ENCODE assay signal across 20 cellular contexts in genomic region chrX:2316534-2316933, GRCh38.
DNase-seq lines count a peak whose midpoint lies in the region; ATAC-seq, FAIRE-seq and TF ChIP-seq lines count a peak whose summit lies in the region.
"Had no signal": no experiment of that assay in that cellular context is flagged by ENCODE, and none has a peak within 500 bp of the region (broad histone marks: within the 10 kb centered on the region; RNA-seq: fewer than 3 reads in every experiment).

No MANE protein-coding gene starts in this region.

- no peak overlapping the region for H3K4ac ChIP-seq in IMR-90 (ENCODE audit: low read depth, low read length)

- H3K79me2 ChIP-seq in astrocyte (ENCODE audit: insufficient read depth, low read length), result no peaks in the 10 kb centered on the region
- H3K79me2 ChIP-seq in osteoblast (ENCODE audit: insufficient read depth, low read length), result no peaks in the 10 kb centered on the region

- H3K36me3 ChIP-seq in IMR-90 (ENCODE audit: control insufficient read depth, insufficient read depth, low read length), result no peaks in the 10 kb centered on the region
- H3K36me3 ChIP-seq in astrocyte (ENCODE audit: insufficient read depth, low read length), result no peaks in the 10 kb centered on the region
- H3K36me3 ChIP-seq in osteoblast (ENCODE audit: insufficient read depth, low read length), result no peaks in the 10 kb centered on the region
- H3K36me3 ChIP-seq in HAP-1 (replicated peaks), result no peaks in the 10 kb centered on the region
- no peaks in the 10 kb centered on the region for H3K36me3 ChIP-seq in brain microvascular endothelial cell (replicated peaks)
- H3K36me3 ChIP-seq: BE2C had no signal

- 82% methylated on average over 2 of the region's 4 CpGs; no CpG with 5 or more reads in 1 of the 2 experiments for WGBS in IMR-90 (ENCODE audit: extremely low coverage in 2 of 2, insufficient read length in 1 of 2), 2 experiments

- H2AK9ac ChIP-seq in IMR-90 (replicated peaks; ENCODE audit: low read depth, low read length, poor library complexity), result no peak overlapping the region

- no peak overlapping the region for H3K23ac ChIP-seq in IMR-90 (ENCODE audit: low read depth, low read length)

- H3K36me3 Mint-ChIP-seq in astrocyte (ENCODE audit: low read depth, unreplicated experiment), result peaks cover 16% of the 10 kb centered on the region
- H3K36me3 Mint-ChIP-seq in Calu3 (ENCODE audit: insufficient read depth, unreplicated experiment), result no peaks in the 10 kb centered on the region

- H3K4me2 ChIP-seq in IMR-90 (ENCODE audit: low read depth, low read length), result no peak overlapping the region
- H3K4me2 ChIP-seq in astrocyte (ENCODE audit: low read length), result no peak overlapping the region
- no peak overlapping the region for H3K4me2 ChIP-seq in osteoblast (ENCODE audit: insufficient read depth, low read length)

- no peak overlapping the region for H3K14ac ChIP-seq in IMR-90 (replicated peaks; ENCODE audit: low read depth, low read length)

- H2BK120ac ChIP-seq in IMR-90 (ENCODE audit: low read depth, low read length), result no peak overlapping the region

- H3K4me3 Mint-ChIP-seq in astrocyte (ENCODE audit: unreplicated experiment), result no peak overlapping the region
- H3K4me3 Mint-ChIP-seq in Calu3 (ENCODE audit: low read depth, unreplicated experiment), result no peak overlapping the region
- H3K4me3 Mint-ChIP-seq: CD4-positive, alpha-beta memory T cell had no signal

- H2AFZ ChIP-seq in IMR-90 (replicated peaks; ENCODE audit: low read length, poor library complexity) (no peak overlapping the region), astrocyte (ENCODE audit: low read depth, low read length) (no peak overlapping the region), osteoblast (ENCODE audit: low read length) (no peak overlapping the region)

- no peak overlapping the region for H2BK15ac ChIP-seq in IMR-90 (ENCODE audit: low read depth, low read length)

- in situ Hi-C loops in IMR-90 (cut with MboI; ENCODE audit: low sequenced_read_pairs) (no loop called here), HAP-1 (cut with MboI; ENCODE audit: low sequenced_read_pairs) (no loop called here), brain microvascular endothelial cell (cut with HindIII; ENCODE audit: low pct_ligation_motif_present, low sequenced_read_pairs) (no loop called here)

- H2BK5ac ChIP-seq in IMR-90 (ENCODE audit: low read depth, low read length, poor library complexity, severe bottlenecking), result no peak overlapping the region

- H2AK5ac ChIP-seq in IMR-90 (ENCODE audit: low read depth, low read length), result no peak overlapping the region

- H4K20me1 ChIP-seq in IMR-90 (ENCODE audit: insufficient read depth, low read length) (peaks cover 9% of the 10 kb centered on the region), astrocyte (ENCODE audit: insufficient read depth, low read length) (no peaks in the 10 kb centered on the region), osteoblast (ENCODE audit: insufficient read depth, low read length) (no peaks in the 10 kb centered on the region)

- no peak overlapping the region for H2BK20ac ChIP-seq in IMR-90 (ENCODE audit: low read depth, low read length)

- TF ChIP-seq CTCF in AG10803 (conservative IDR thresholded peaks at IDR 0.05; ENCODE audit: low read length), result no peak
- TF ChIP-seq CTCF in IMR-90 (conservative IDR thresholded peaks at IDR 0.05; ENCODE audit: low read depth, low read length), result no peak
- TF ChIP-seq CTCF in astrocyte (IDR thresholded peaks at IDR 0.05; ENCODE audit: insufficient read depth, low read depth, low read length), result no peak
- no peak for TF ChIP-seq CTCF in Calu3 (IDR thresholded peaks at IDR 0.05; ENCODE audit: unreplicated experiment)
- no peak for TF ChIP-seq CTCF in osteoblast (IDR thresholded peaks at IDR 0.05; ENCODE audit: extremely low read depth, low read depth, low read length)
- no peak for TF ChIP-seq CTCF in brain microvascular endothelial cell (IDR thresholded peaks at IDR 0.05; ENCODE audit: low read depth, low read length, missing control alignments)

- no peak overlapping the region for H3K56ac ChIP-seq in IMR-90 (ENCODE audit: extremely low read depth, insufficient read depth, low read length)

- peaks cover 1 to 4% of the 10 kb centered on the region in 2 experiments; a peak in 3 of 4 replicates for H3K79me1 ChIP-seq in IMR-90 (ENCODE audit: low read depth in 1 of 2, low read length in 2 of 2)

- dilution Hi-C loops in IMR-90 (cut with HindIII; ENCODE audit: low sequenced_read_pairs, unreplicated experiment), result no loop called here

- H4K91ac ChIP-seq in IMR-90 (ENCODE audit: insufficient read depth, low read depth, low read length), result no peak overlapping the region

- no peak overlapping the region for H3K4me3 ChIP-seq in AG10803 (ENCODE audit: low read length)
- no peak overlapping the region for H3K4me3 ChIP-seq in IMR-90 (ENCODE audit: insufficient read depth, low read depth, low read length)
- H3K4me3 ChIP-seq in astrocyte (ENCODE audit: insufficient read depth, low read depth, low read length), result no peak overlapping the region
- no peak overlapping the region for H3K4me3 ChIP-seq in osteoblast (ENCODE audit: insufficient read depth, low read length)
- no peak overlapping the region for H3K4me3 ChIP-seq in HAP-1
- H3K4me3 ChIP-seq in brain microvascular endothelial cell (ENCODE audit: low read depth, low read length), result no peak overlapping the region

- H3K9me3 Mint-ChIP-seq in astrocyte (ENCODE audit: unreplicated experiment), result peaks cover 14% of the 10 kb centered on the region
- no peaks in the 10 kb centered on the region for H3K9me3 Mint-ChIP-seq in Calu3 (ENCODE audit: low read depth, unreplicated experiment)

- H3K9me3 ChIP-seq in IMR-90 (ENCODE audit: control insufficient read depth, insufficient read depth, low read length), result peaks cover 4% of the 10 kb centered on the region
- H3K9me3 ChIP-seq in astrocyte (ENCODE audit: insufficient read depth, low read depth, low read length), result no peaks in the 10 kb centered on the region
- no peaks in the 10 kb centered on the region for H3K9me3 ChIP-seq in osteoblast (ENCODE audit: low read depth, low read length)
- no peaks in the 10 kb centered on the region for H3K9me3 ChIP-seq in HAP-1
- H3K9me3 ChIP-seq: BE2C had no signal

- intact Hi-C loops in IMR-90 (cut with micrococcal nuclease) (no loop called here), Calu3 (cut with micrococcal nuclease; ENCODE audit: unreplicated experiment) (no loop called here)

- no peaks in the 10 kb centered on the region for H3K27me3 Mint-ChIP-seq in astrocyte (ENCODE audit: low read depth, unreplicated experiment)
- H3K27me3 Mint-ChIP-seq in Calu3 (ENCODE audit: unreplicated experiment), result no peaks in the 10 kb centered on the region
- H3K27me3 Mint-ChIP-seq: CD4-positive, alpha-beta memory T cell had no signal

- H3K9ac ChIP-seq in IMR-90 (ENCODE audit: low read depth, low read length), result no peak overlapping the region
- no peak overlapping the region for H3K9ac ChIP-seq in astrocyte (ENCODE audit: low read length)

- peak; percentile 11 for DNase-seq in AG10803 (ENCODE audit: low read depth)
- DNase-seq in IMR-90, result peak; percentile 16
- DNase-seq in astrocyte (ENCODE audit: low read depth), result peak; percentile 25
- DNase-seq in iris pigment epithelial cell (ENCODE audit: low read depth), result peak; percentile 10
- no peak for DNase-seq in Calu3
- no peak for DNase-seq in osteoblast (ENCODE audit: insufficient read length, low spot score, missing footprints)
- DNase-seq in HAP-1 (ENCODE audit: low spot score in 2 of 2), result no peak
- DNase-seq in brain microvascular endothelial cell, result no peak
- DNase-seq: ACHN; BE2C; CD4-positive, alpha-beta memory T cell; DMS153; DMS79 treated with DMSO at 0.1 percent for 48 hours; GDM1; HCEC 1CT had no signal

- no peak overlapping the region for H3K27ac Mint-ChIP-seq in astrocyte (ENCODE audit: unreplicated experiment)
- no peak overlapping the region for H3K27ac Mint-ChIP-seq in Calu3 (ENCODE audit: unreplicated experiment)
- H3K27ac Mint-ChIP-seq: CD4-positive, alpha-beta memory T cell had no signal

- H4K5ac ChIP-seq in IMR-90 (ENCODE audit: low read depth, low read length), result no peak overlapping the region

- H3K27me3 ChIP-seq in IMR-90 (ENCODE audit: control insufficient read depth, insufficient read depth, low read length) (no peaks in the 10 kb centered on the region), astrocyte (ENCODE audit: insufficient read depth, low read length) (no peaks in the 10 kb centered on the region), osteoblast (ENCODE audit: insufficient read depth, low read length) (no peaks in the 10 kb centered on the region), HAP-1 (ENCODE audit: low read depth) (no peaks in the 10 kb centered on the region), brain microvascular endothelial cell (replicated peaks) (no peaks in the 10 kb centered on the region)
- H3K27me3 ChIP-seq: BE2C had no signal

- no peak overlapping the region for H3K18ac ChIP-seq in IMR-90 (ENCODE audit: low read depth, low read length)

- H3K27ac ChIP-seq in IMR-90 (ENCODE audit: insufficient read depth, low read length), result no peak overlapping the region
- no peak overlapping the region for H3K27ac ChIP-seq in astrocyte (ENCODE audit: low read depth, low read length)
- H3K27ac ChIP-seq in osteoblast (ENCODE audit: low read depth, low read length), result no peak overlapping the region
- H3K27ac ChIP-seq in brain microvascular endothelial cell, result no peak overlapping the region
- H3K27ac ChIP-seq: C4-2B had no signal

- CTCF ChIA-PET in IMR-90 (lab: Yijun Ruan, JAX), result no interaction called here
- CTCF ChIA-PET in Calu3 (lab: Charles Lee), result no interaction called here

- POLR2A ChIA-PET in IMR-90 (lab: Charles Lee; ENCODE audit: unreplicated experiment), result no interaction called here

- no peak for TF ChIP-seq RAD21 in IMR-90 (IDR thresholded peaks at IDR 0.05; ENCODE audit: low read length)

- H3K4me1 Mint-ChIP-seq in astrocyte (ENCODE audit: low read depth, unreplicated experiment) (peaks cover 9% of the 10 kb centered on the region), Calu3 (ENCODE audit: low read depth, unreplicated experiment) (no peaks in the 10 kb centered on the region)
- H3K4me1 Mint-ChIP-seq: CD4-positive, alpha-beta memory T cell had no signal

- H3K9me1 ChIP-seq in IMR-90 (ENCODE audit: insufficient read depth, low read length), result peaks cover 8% of the 10 kb centered on the region

- TF ChIP-seq POLR2A in IMR-90 (IDR thresholded peaks at IDR 0.05; ENCODE audit: low read depth, low read length), result no peak

- BruUV-seq in IMR-90 (replicated peaks; lab: Mats Ljungman, UMichigan), result no TSS peak
- no TSS peak for BruUV-seq in Calu3 (replicated peaks; lab: Mats Ljungman, UMichigan)

- no peak for FAIRE-seq in astrocyte (lab: Jason Lieb, UNC)
- FAIRE-seq: D721Med, GM12892, GM19239, H1 had no signal

- ATAC-seq in IMR-90 (ENCODE audit: low read depth), result no peak

- no peak overlapping the region for H4K8ac ChIP-seq in IMR-90 (ENCODE audit: low read depth in 2 of 2, low read length in 2 of 2)

- H3K4me1 ChIP-seq in IMR-90 (ENCODE audit: control insufficient read depth, insufficient read depth, low read length) (peaks cover 5% of the 10 kb centered on the region; the same call in 1 of the 2 replicates), astrocyte (ENCODE audit: insufficient read depth, low read length) (peaks cover 4% of the 10 kb centered on the region), osteoblast (ENCODE audit: insufficient read depth, low read length) (peaks cover 8% of the 10 kb centered on the region), HAP-1 (no peaks in the 10 kb centered on the region)
- H3K4me1 ChIP-seq: BE2C had no signal

TF ChIP-seq in IMR-90, 13 proteins besides CTCF, POLR2A, EP300 and RAD21 (continues in another document):
- no peak for TF ChIP-seq FOS (IDR thresholded peaks at IDR 0.05; ENCODE audit: low read depth, low read length)

Comparison
In these comparisons a context has a peak if more than half of its experiments do, and no peak if none do; other contexts are left out.
1. DNase-seq: peak in AG10803 (single experiment), IMR-90 (single experiment), astrocyte (single experiment) and iris pigment epithelial cell (single experiment); none in Calu3 (single experiment), osteoblast (single experiment), HAP-1 (0 of 2) and brain microvascular endothelial cell (single experiment).